Comparison of ENCODE assay signal across 34 cellular contexts in the genomic region with DNA sequence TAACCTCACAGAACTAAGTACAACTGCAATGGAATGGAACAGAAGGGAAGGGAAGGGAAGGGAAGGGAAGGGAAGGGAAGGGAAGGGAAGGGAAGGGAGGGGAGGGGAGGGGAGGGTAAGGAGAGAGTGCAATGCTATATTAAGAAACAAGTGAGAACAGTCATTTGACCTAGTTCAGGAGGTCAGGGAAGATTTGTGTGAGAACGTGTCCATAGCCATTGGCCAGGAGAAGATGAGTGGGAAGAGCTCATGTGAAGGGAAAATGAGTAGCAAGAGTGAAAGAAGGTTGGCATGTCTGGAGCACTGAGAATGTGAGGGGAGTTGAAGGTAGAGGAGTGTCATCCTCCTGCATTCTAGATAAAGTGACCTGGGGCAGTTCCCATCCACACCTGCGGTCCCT.
"Had no signal": no experiment of that assay in that cellular context is flagged by ENCODE, and none has a peak within 500 bp of the region (broad histone marks: within the 10 kb centered on the region; RNA-seq: fewer than 3 reads in every experiment).

No MANE protein-coding gene starts in this region.

- H3K27me3 ChIP-seq: adrenal gland, ascending aorta, body of pancreas, brain microvascular endothelial cell, breast epithelium, cardiac muscle cell had no signal

- H3K9me3 ChIP-seq: adrenal gland, ascending aorta, body of pancreas, breast epithelium had no signal

- DNase-seq: activated effector memory CD4-positive, alpha-beta T cell treated with anti-CD3 and anti-CD28 coated beads, Interleukin-2, amount 50 U/mL, for 16 hours; activated effector memory CD4-positive, alpha-beta T cell treated with Interleukin-2 at 50 U/mL for 16 hours; activated gamma-delta T cell; activated gamma-delta T cell treated with Interleukin-2 at 50 U/mL for 16 hours; activated naive CD4-positive, alpha-beta T cell; activated naive CD4-positive, alpha-beta T cell treated with anti-CD3 and anti-CD28 coated beads for 36 hours; activated naive CD4-positive, alpha-beta T cell treated with anti-CD3 and anti-CD28 coated beads, Interleukin-2, amount 10 ng/mL, durations not matched to agents 7 days and 5 days; activated naive CD4-positive, alpha-beta T cell treated with anti-CD3 and anti-CD28 coated beads, Interleukin-2, amount 50 U/mL, for 16 hours; activated naive CD4-positive, alpha-beta T cell treated with Interleukin-2 at 50 U/mL for 16 hours; activated naive CD8-positive, alpha-beta T cell treated with anti-CD3 and anti-CD28 coated beads for 36 hours; activated naive CD8-positive, alpha-beta T cell treated with anti-CD3 and anti-CD28 coated beads, Interleukin-2, amount 10 ng/mL, durations not matched to agents 7 days and 5 days; activated naive CD8-positive, alpha-beta T cell treated with anti-CD3 and anti-CD28 coated beads, Interleukin-2, amount 50 U/mL, for 24 hours; activated T-cell treated with anti-CD3 and anti-CD28 coated beads, Interleukin-2, amount 50 U/mL, for 1 hour; activated T-cell treated with anti-CD3 and anti-CD28 coated beads, Interleukin-2, amount 50 U/mL, for 24 hours; activated T-cell treated with anti-CD3 and anti-CD28 coated beads, Interleukin-2, amount 50 U/mL, for 4 hours; activated T-cell treated with anti-CD3 and anti-CD28 coated beads, Interleukin-2, amount 50 U/mL, for 48 hours; activated T-cell treated with anti-CD3 and anti-CD28 coated beads, Interleukin-2, amount 50 U/mL, for 72 hours; adrenal gland; amniotic stem cell; amygdala; anterior cingulate cortex; aorta; body of pancreas; brain microvascular endothelial cell; caudate nucleus; central memory CD4-positive, alpha-beta T cell; cerebellar nuclear complex had no signal

- H3K4me3 ChIP-seq: adrenal gland, ascending aorta, body of pancreas, breast epithelium, cardiac muscle cell had no signal

- ATAC-seq: activated naive CD4-positive, alpha-beta T cell treated with anti-CD3 and anti-CD28 coated beads, Interleukin-2, amount 50 U/mL, for 72 hours; activated naive CD8-positive, alpha-beta T cell treated with anti-CD3 and anti-CD28 coated beads, Interleukin-2, amount 50 U/mL, for 24 hours; activated T-cell treated with anti-CD3 and anti-CD28 coated beads, Interleukin-2, amount 50 U/mL, for 4 hours; activated T-cell treated with anti-CD3 and anti-CD28 coated beads, Interleukin-2, amount 50 U/mL, for 72 hours; activated T-helper 17 cell treated with anti-CD3 and anti-CD28 coated beads, Interleukin-2, amount 50 U/mL, for 72 hours; body of pancreas had no signal

- FAIRE-seq: astrocyte, bronchial epithelial cell had no signal

- H3K4me1 ChIP-seq: adrenal gland, ascending aorta, body of pancreas, breast epithelium had no signal

- H3K36me3 ChIP-seq: adrenal gland, ascending aorta, brain microvascular endothelial cell, breast epithelium, cardiac muscle cell had no signal

- H3K27ac ChIP-seq: adrenal gland, ascending aorta, body of pancreas, brain microvascular endothelial cell, breast epithelium, cardiac muscle cell had no signal
